8 cellular contexts compared by ENCODE assay signal in genomic region chr7:27933691-27934565, GRCh38.
A peak's percentile ranks its signal among the peaks of the same experiment; 100 is the strongest.
DNase-seq lines count a peak whose midpoint lies in the region; ATAC-seq and TF ChIP-seq lines count a peak whose summit lies in the region.

No MANE protein-coding gene starts in this region.

- POLR2A ChIA-PET in naive thymus-derived CD8-positive, alpha-beta T cell (lab: Charles Lee), result no interaction called here

- no peaks in the 10 kb centered on the region for H3K9me3 ChIP-seq in DOHH2 (ENCODE audit: control insufficient read depth, insufficient read depth, low read length)
- no peaks in the 10 kb centered on the region for H3K9me3 ChIP-seq in adipocyte (ENCODE audit: control insufficient read depth, low read length)

- no peak overlapping the region for H3K27ac Mint-ChIP-seq in nephron progenitor cell
- peak overlapping the region in 1 of 10 donors; percentile 37 for H3K27ac Mint-ChIP-seq in naive thymus-derived CD8-positive, alpha-beta T cell

- H3K36me3 ChIP-seq in DOHH2 (ENCODE audit: control insufficient read depth, low read length) (no peaks in the 10 kb centered on the region), adipocyte (ENCODE audit: control insufficient read depth, insufficient read depth, low read length, severe bottlenecking) (no peaks in the 10 kb centered on the region), brain microvascular endothelial cell (replicated peaks) (no peaks in the 10 kb centered on the region)

- H3K4me2 ChIP-seq in DOHH2 (ENCODE audit: low read length), result no peak overlapping the region

- H3K9ac ChIP-seq in adipocyte (ENCODE audit: low read length), result no peak overlapping the region

- H3K4me3 ChIP-seq in DOHH2 (ENCODE audit: low read length), result no peak overlapping the region
- peak overlapping the region; percentile 14 for H3K4me3 ChIP-seq in adipocyte (ENCODE audit: low read length)
- no peak overlapping the region for H3K4me3 ChIP-seq in brain microvascular endothelial cell (ENCODE audit: low read depth, low read length)

- H4K20me1 ChIP-seq in DOHH2 (ENCODE audit: control insufficient read depth, insufficient read depth, low read depth, low read length), result peaks cover 9% of the 10 kb centered on the region; the same call in 1 of the 2 replicates

- ATAC-seq in HG02798 (IDR thresholded peaks at IDR 0.05; ENCODE audit: poor library complexity, unreplicated experiment) (no peak), HG03571 (IDR thresholded peaks at IDR 0.05; ENCODE audit: unreplicated experiment) (no peak)
- ATAC-seq in naive thymus-derived CD8-positive, alpha-beta T cell, result no peak

- no peaks in the 10 kb centered on the region for H3K36me3 Mint-ChIP-seq in nephron progenitor cell (ENCODE audit: low read depth)
- H3K36me3 Mint-ChIP-seq in naive thymus-derived CD8-positive, alpha-beta T cell, result peaks cover 0 to 4% (median 0%) of the 10 kb centered on the region in 3 donors

- H3K4me1 Mint-ChIP-seq in nephron progenitor cell, result peaks cover 5% of the 10 kb centered on the region
- no peaks in the 10 kb centered on the region for H3K4me1 Mint-ChIP-seq in naive thymus-derived CD8-positive, alpha-beta T cell

- peaks cover 11% of the 10 kb centered on the region for H3K27me3 Mint-ChIP-seq in nephron progenitor cell (ENCODE audit: low read depth, poor library complexity)
- no peaks in the 10 kb centered on the region for H3K27me3 Mint-ChIP-seq in naive thymus-derived CD8-positive, alpha-beta T cell

- no peaks in the 10 kb centered on the region for H3K27me3 ChIP-seq in DOHH2 (ENCODE audit: control insufficient read depth, low read length)
- no peaks in the 10 kb centered on the region for H3K27me3 ChIP-seq in adipocyte (replicated peaks; ENCODE audit: control insufficient read depth, insufficient read depth, low read length)
- no peaks in the 10 kb centered on the region for H3K27me3 ChIP-seq in brain microvascular endothelial cell (replicated peaks)

- H3K4me1 ChIP-seq in DOHH2 (ENCODE audit: control insufficient read depth, low read length) (no peaks in the 10 kb centered on the region), adipocyte (ENCODE audit: control insufficient read depth, insufficient read depth, low read length) (peaks cover 45% of the 10 kb centered on the region)

- TF ChIP-seq CTCF in DOHH2 (IDR thresholded peaks at IDR 0.05; ENCODE audit: low read depth, low read length, poor library complexity, severe bottlenecking), result peak; percentile 61
- TF ChIP-seq CTCF in nephron progenitor cell (IDR thresholded peaks at IDR 0.05), result peak; percentile 47
- no peak for TF ChIP-seq CTCF in brain microvascular endothelial cell (IDR thresholded peaks at IDR 0.05; ENCODE audit: low read depth, low read length, missing control alignments)

- H3K4me3 Mint-ChIP-seq in nephron progenitor cell, result no peak overlapping the region
- no peak overlapping the region for H3K4me3 Mint-ChIP-seq in naive thymus-derived CD8-positive, alpha-beta T cell

- no peaks in the 10 kb centered on the region for H3K9me2 ChIP-seq in DOHH2 (replicated peaks; ENCODE audit: control insufficient read depth, low read length)

- no peaks in the 10 kb centered on the region for H3K9me3 Mint-ChIP-seq in nephron progenitor cell
- H3K9me3 Mint-ChIP-seq in naive thymus-derived CD8-positive, alpha-beta T cell, result no peaks in the 10 kb centered on the region

- DNase-seq in HuH-7 (ENCODE audit: low spot score), result peak; percentile 20
- DNase-seq in adipocyte (ENCODE audit: low read depth), result peak; percentile 47
- no peak for DNase-seq in nephron progenitor cell
- no peak for DNase-seq in brain microvascular endothelial cell
- no peak for DNase-seq in naive thymus-derived CD8-positive, alpha-beta T cell

- in situ Hi-C loops in brain microvascular endothelial cell (cut with HindIII; ENCODE audit: low pct_ligation_motif_present, low sequenced_read_pairs), result no loop called here

- H3K27ac ChIP-seq in DOHH2 (ENCODE audit: low read depth, low read length) (no peak overlapping the region), brain microvascular endothelial cell (no peak overlapping the region)

- H3F3A ChIP-seq in DOHH2 (ENCODE audit: control insufficient read depth, insufficient read depth), result no peaks in the 10 kb centered on the region

- no peaks in the 10 kb centered on the region for H3K79me2 ChIP-seq in DOHH2 (ENCODE audit: control insufficient read depth, low read length)

Comparison
In these comparisons a context has a peak if more than half of its experiments do, and no peak if none do; other contexts are left out.
1. DNase-seq: peak in HuH-7 (single experiment) and adipocyte (single experiment); none in nephron progenitor cell (single experiment), brain microvascular endothelial cell (single experiment) and naive thymus-derived CD8-positive, alpha-beta T cell (0 of 10).